ENCODE assay signal across 20 cellular contexts in the genomic region with DNA sequence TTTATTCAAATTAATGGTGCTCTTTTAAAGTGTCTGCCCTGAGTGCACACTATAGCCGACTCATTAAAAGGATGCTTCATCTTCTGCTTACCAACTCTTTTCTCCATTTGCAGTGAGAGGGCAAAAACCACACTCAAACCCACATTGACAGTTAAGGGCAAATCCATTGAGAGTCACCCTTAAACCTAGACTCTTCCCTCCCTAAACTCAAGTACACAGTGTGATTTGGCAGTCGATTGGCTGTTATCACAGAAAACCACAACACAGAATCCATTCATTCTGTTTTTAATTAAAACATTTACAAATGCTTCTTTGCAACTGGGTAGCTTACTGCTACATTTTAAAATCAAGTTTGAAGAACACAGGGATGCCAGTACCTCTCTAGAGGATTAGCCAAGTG.
"Had no signal": no experiment of that assay in that cellular context is flagged by ENCODE, and none has a peak within 500 bp of the region (broad histone marks: within the 10 kb centered on the region; RNA-seq: fewer than 3 reads in every experiment).

No MANE protein-coding gene starts in this region.

- DNase-seq: activated CD4-positive, alpha-beta memory T cell treated with anti-CD3 and anti-CD28 coated beads for 36 hours; activated CD4-positive, alpha-beta T cell treated with anti-CD3 and anti-CD28 coated beads, Interleukin-2, amount 10 ng/mL, durations not matched to agents 7 days and 5 days; activated CD4-positive, CD25-positive, alpha-beta regulatory T cell; activated CD8-positive, alpha-beta memory T cell treated with anti-CD3 and anti-CD28 coated beads for 24 hours; activated effector memory CD4-positive, alpha-beta T cell treated with anti-CD3 and anti-CD28 coated beads, Interleukin-2, amount 50 U/mL, for 16 hours; activated naive CD4-positive, alpha-beta T cell treated with anti-CD3 and anti-CD28 coated beads for 36 hours; activated T-cell treated with anti-CD3 and anti-CD28 coated beads, Interleukin-2, amount 50 U/mL, for 4 hours; amygdala; cerebellar nuclear complex; Karpas-422; NCI-H1092; NCI-H2029 treated with DMSO at 0.1 percent for 48 hours; NCI-H446; NCI-H524; NCI-H748 treated with DMSO at 0.1 percent for 48 hours; RPMI8226; SJCRH30; SK-N-SH; T-helper 1 cell had no signal

- ATAC-seq: activated T-cell treated with anti-CD3 and anti-CD28 coated beads, Interleukin-2, amount 50 U/mL, for 4 hours; Right ventricle myocardium inferior had no signal

- H3K4me3 ChIP-seq: SJCRH30 had no signal
